In genomic region chr1:10816233-10816632, GRCh38 we compare ENCODE assay signal across 24 cellular contexts. TPM values are rescaled to one million over a fixed set of nuclear protein-coding genes. Genes with fewer than 3 reads are reported as not detected.
DNase-seq lines count a peak whose midpoint lies in the region; ATAC-seq, FAIRE-seq and TF ChIP-seq lines count a peak whose summit lies in the region.
"Had no signal": no experiment of that assay in that cellular context is flagged by ENCODE, and none has a peak within 500 bp of the region (broad histone marks: within the 10 kb centered on the region; RNA-seq: fewer than 3 reads in every experiment).

No MANE protein-coding gene starts in this region.

- no peak overlapping the region for H3K9ac ChIP-seq in kidney (ENCODE audit: low read length in 2 of 2)

- no peaks in the 10 kb centered on the region for H3K9me3 ChIP-seq in kidney (ENCODE audit: control insufficient read depth in 1 of 2, low read length in 2 of 2)
- H3K9me3 ChIP-seq in stomach: no peaks in the 10 kb centered on the region
- H3K9me3 ChIP-seq in tibial nerve: no peaks in the 10 kb centered on the region
- H3K9me3 ChIP-seq: A549 had no signal

- H3K27me3 ChIP-seq in bronchial epithelial cell (ENCODE audit: control insufficient read depth, insufficient read depth, low read length) (no peaks in the 10 kb centered on the region), stomach (peaks cover 0 to 7% (median 0%) of the 10 kb centered on the region in 3 donors), tibial nerve (peaks cover 0 to 5% of the 10 kb centered on the region in 2 donors)

- ATAC-seq in HG03108 (IDR thresholded peaks at IDR 0.05; ENCODE audit: unreplicated experiment): no peak
- ATAC-seq: A549 had no signal

- in situ Hi-C loops in KBM-7 (cut with MboI; ENCODE audit: low pct_unique_long_range_greater_than_20kb, low sequenced_read_pairs): no loop called here

- TF ChIP-seq POLR2A in stomach (IDR thresholded peaks at IDR 0.05) (no peak), tibial nerve (IDR thresholded peaks at IDR 0.05) (no peak)

- H3K36me3 ChIP-seq in bronchial epithelial cell (ENCODE audit: control insufficient read depth, insufficient read depth, low read length): no peaks in the 10 kb centered on the region
- no peaks in the 10 kb centered on the region for H3K36me3 ChIP-seq in kidney (ENCODE audit: control insufficient read depth in 1 of 2, insufficient read depth in 2 of 2, low read length in 2 of 2)
- no peaks in the 10 kb centered on the region for H3K36me3 ChIP-seq in stomach
- no peaks in the 10 kb centered on the region for H3K36me3 ChIP-seq in tibial nerve

- TF ChIP-seq CTCF in C4-2B (conservative IDR thresholded peaks at IDR 0.05): no peak
- TF ChIP-seq CTCF in bronchial epithelial cell (IDR thresholded peaks at IDR 0.05; ENCODE audit: insufficient read depth, low read length, severe bottlenecking): no peak
- no peak for TF ChIP-seq CTCF in kidney (IDR thresholded peaks at IDR 0.05; ENCODE audit: borderline replicate concordance, extremely low read depth, insufficient read depth)
- TF ChIP-seq CTCF in stomach (IDR thresholded peaks at IDR 0.05): no peak
- no peak for TF ChIP-seq CTCF in tibial nerve (IDR thresholded peaks at IDR 0.05)

- no peaks in the 10 kb centered on the region for H3K4me1 ChIP-seq in kidney (ENCODE audit: control insufficient read depth in 1 of 2, insufficient read depth in 1 of 2, low read depth in 1 of 2, low read length in 2 of 2)
- H3K4me1 ChIP-seq in stomach: peaks cover 13 to 45% (median 43%) of the 10 kb centered on the region in 4 donors
- H3K4me1 ChIP-seq in tibial nerve: peaks cover 0 to 5% (median 0%) of the 10 kb centered on the region in 4 donors
- H3K4me1 ChIP-seq: A549 had no signal

- WGBS in stomach, 5 donors: 55 to 76% (median 60%) methylated on average over 7 of the region's 7 CpGs
- WGBS in tibial nerve, 2 donors: 84 to 91% methylated on average over 7 of the region's 7 CpGs

- no peak overlapping the region for H3K4me3 ChIP-seq in bronchial epithelial cell (ENCODE audit: low read depth, low read length)
- H3K4me3 ChIP-seq in kidney (ENCODE audit: low read length in 2 of 2): no peak overlapping the region
- H3K4me3 ChIP-seq in stomach: no peak overlapping the region
- no peak overlapping the region for H3K4me3 ChIP-seq in tibial nerve
- H3K4me3 ChIP-seq: A549, PC-9 had no signal

- DNase-seq in bronchial epithelial cell (ENCODE audit: low read depth) (no peak), kidney (peak; percentile 1), stomach (no peak), tibial nerve (ENCODE audit: low spot score in 2 of 2) (no peak), KBM-7 (no peak)
- DNase-seq: AML-193; CD8-positive, alpha-beta memory T cell; DMS 273 treated with DMSO at 0.1 percent for 48 hours; DMS79; GF-D8; H7; Karpas-422; NCI-H1092; NCI-H1417 treated with DMSO at 0.1 percent for 48 hours; NCI-H1694 treated with DMSO at 0.1 percent for 48 hours; NCI-H2081; NCI-H2227 treated with DMSO at 0.1 percent for 48 hours; NCI-H526 treated with DMSO at 0.1 percent for 48 hours; PC-9; SHP77 had no signal

- H3K27ac ChIP-seq in C4-2B (peak overlapping the region; percentile 23; the same call in 1 of the 2 replicates), kidney (ENCODE audit: low read depth in 2 of 2, low read length in 2 of 2) (no peak overlapping the region), stomach (peak overlapping the region; percentile 83 to 87 (median 85)), tibial nerve (no peak overlapping the region)
- H3K27ac ChIP-seq: A549, PC-9 had no signal

- intact Hi-C loops in kidney (cut with DNase I) (no loop called here), stomach (cut with DNase I; ENCODE audit: low total_unique reads) (no loop called here)

- FAIRE-seq in bronchial epithelial cell (lab: Jason Lieb, UNC) (peak; percentile 47), kidney (lab: Jason Lieb, UNC) (no peak)
- FAIRE-seq: A549, GM12891 had no signal

- TF ChIP-seq EP300 in stomach (IDR thresholded peaks at IDR 0.05): no peak
- no peak for TF ChIP-seq EP300 in tibial nerve (IDR thresholded peaks at IDR 0.05)

RNA-seq across cellular contexts. Expression of gene CASZ1, which starts 19.8 kb away (rescaled TPM):
- total RNA-seq in bronchial epithelial cell (9.2 and 12.7 TPM in 2 replicates), kidney (33.0 TPM), stomach (100 to 1,000 TPM in 2 of 5 donors, 10 to 100 TPM in 3; 24.6 to 166 (median 66.5) TPM), tibial nerve (1 to 10 TPM; 1.7 to 7.5 (median 5.1) TPM)
- polyA plus RNA-seq in kidney (ENCODE audit: insufficient read depth, low read depth, low replicate concordance) (10.1 TPM), stomach (10 to 100 TPM in 1 of 3 donors, 1 to 10 TPM in 2; 6.0 to 11.8 (median 6.5) TPM)

Comparison
In these comparisons a context has a peak if more than half of its experiments do, and no peak if none do; other contexts are left out.
1. H3K27ac ChIP-seq: peak in C4-2B (single experiment) and stomach (5 of 5); none in kidney (0 of 2) and tibial nerve (0 of 4).